Comparison of ENCODE assay signal across 29 cellular contexts in the genomic region with DNA sequence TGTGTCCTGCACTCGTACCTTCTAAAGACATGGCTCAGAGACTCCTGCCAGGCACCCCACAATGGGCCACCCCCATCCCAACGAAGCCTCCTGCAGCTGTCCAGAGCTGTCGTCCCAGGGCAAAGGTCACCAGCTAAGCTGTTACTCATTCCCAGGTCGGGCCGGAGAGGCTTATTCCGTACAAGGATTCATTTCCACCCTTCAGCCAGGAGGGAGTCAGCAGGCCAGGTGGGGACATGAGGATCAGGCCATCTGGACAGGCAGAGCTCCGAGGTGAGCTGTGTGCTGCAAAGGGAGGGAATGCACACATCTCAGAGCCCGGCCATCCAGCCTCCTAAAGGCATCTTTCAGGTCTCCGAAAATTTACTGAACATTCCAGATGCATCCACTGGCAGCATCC.
A peak's percentile ranks its signal among the peaks of the same experiment; 100 is the strongest.
DNase-seq lines count a peak whose midpoint lies in the region; ATAC-seq and TF ChIP-seq lines count a peak whose summit lies in the region.
"Had no signal": no experiment of that assay in that cellular context is flagged by ENCODE, and none has a peak within 500 bp of the region (broad histone marks: within the 10 kb centered on the region; RNA-seq: fewer than 3 reads in every experiment).

No MANE protein-coding gene starts in this region.

- H3K4me3 Mint-ChIP-seq in glutamatergic neuron (ENCODE audit: unreplicated experiment) (peak overlapping the region; percentile 17), nephron (no peak overlapping the region)
- H3K4me3 Mint-ChIP-seq: activated naive CD8-positive, alpha-beta T cell treated with anti-CD3 and anti-CD28 coated beads, Interleukin-2, amount 50 U/mL, for 24 hours; CD8-positive, alpha-beta memory T cell; IgD-negative memory B cell; T-helper 1 cell treated with Interleukin-12 subunit alpha and Interleukin-12 subunit beta and Interleukin-4 antibody, amounts not matched to agents 30 μg/mL and 1 μg/mL, for 36 hours had no signal

- H3K9me3 Mint-ChIP-seq in glutamatergic neuron (ENCODE audit: unreplicated experiment): peaks cover 4% of the 10 kb centered on the region
- H3K9me3 Mint-ChIP-seq in nephron: peaks cover 8% of the 10 kb centered on the region
- H3K9me3 Mint-ChIP-seq: activated naive CD8-positive, alpha-beta T cell treated with anti-CD3 and anti-CD28 coated beads, Interleukin-2, amount 50 U/mL, for 24 hours; T-helper 1 cell treated with Interleukin-12 subunit alpha and Interleukin-12 subunit beta and Interleukin-4 antibody, amounts not matched to agents 30 μg/mL and 1 μg/mL, for 36 hours had no signal

- H3K4me1 Mint-ChIP-seq in glutamatergic neuron (ENCODE audit: low read depth, unreplicated experiment) (peaks cover 31% of the 10 kb centered on the region), nephron (peaks cover 54% of the 10 kb centered on the region)
- H3K4me1 Mint-ChIP-seq: activated naive CD8-positive, alpha-beta T cell treated with anti-CD3 and anti-CD28 coated beads, Interleukin-2, amount 50 U/mL, for 24 hours; CD8-positive, alpha-beta memory T cell; IgD-negative memory B cell had no signal

- peaks cover 8% of the 10 kb centered on the region for H3K36me3 Mint-ChIP-seq in glutamatergic neuron (ENCODE audit: unreplicated experiment)
- no peaks in the 10 kb centered on the region for H3K36me3 Mint-ChIP-seq in nephron (ENCODE audit: low read depth)
- H3K36me3 Mint-ChIP-seq: CD8-positive, alpha-beta memory T cell; IgD-negative memory B cell had no signal

- no peak for TF ChIP-seq POLR2A in GM18505 (IDR thresholded peaks at IDR 0.05; ENCODE audit: borderline replicate concordance, extremely low read depth, insufficient read depth, insufficient read length)

- H3K27ac Mint-ChIP-seq in glutamatergic neuron (ENCODE audit: unreplicated experiment): peak overlapping the region; percentile 43
- peak overlapping the region in 2 of 3 experiments; percentile 17 to 45 for H3K27ac Mint-ChIP-seq in nephron
- H3K27ac Mint-ChIP-seq: activated naive CD8-positive, alpha-beta T cell treated with anti-CD3 and anti-CD28 coated beads, Interleukin-2, amount 50 U/mL, for 24 hours; T-helper 1 cell treated with Interleukin-12 subunit alpha and Interleukin-12 subunit beta and Interleukin-4 antibody, amounts not matched to agents 30 μg/mL and 1 μg/mL, for 36 hours had no signal

- DNase-seq in DMS 273 treated with DMSO at 0.1 percent for 48 hours (lab: John Stamatoyannopoulos, UW) (peak; percentile 7), NCI-H82 (lab: John Stamatoyannopoulos, UW) (peak; percentile 90), glutamatergic neuron (peak; percentile 44), SHP77 treated with DMSO at 0.1 percent for 48 hours (lab: John Stamatoyannopoulos, UW) (no peak), DMS153 treated with DMSO at 0.1 percent for 48 hours (lab: John Stamatoyannopoulos, UW; ENCODE audit: unreplicated experiment) (no peak), activated gamma-delta T cell (lab: John Stamatoyannopoulos, UW) (no peak)
- DNase-seq: ACHN; activated CD4-positive, CD25-positive, alpha-beta regulatory T cell; activated naive CD4-positive, alpha-beta T cell; activated naive CD8-positive, alpha-beta T cell treated with anti-CD3 and anti-CD28 coated beads, Interleukin-2, amount 50 U/mL, for 24 hours; activated T-cell treated with anti-CD3 and anti-CD28 coated beads, Interleukin-2, amount 50 U/mL, for 48 hours; BE2C; CD8-positive, alpha-beta memory T cell; DMS153; foreskin fibroblast; heart left ventricle; mammary epithelial cell; NCI-H146; NCI-H2107; NCI-H446 treated with DMSO at 0.1 percent for 48 hours; OCI-M1; SK-N-SH; stimulated activated CD4-positive, alpha-beta T cell treated with anti-CD3 and anti-CD28 coated beads, Interleukin-4, amount 100 ng/mL, for 1 hour; tibial artery had no signal

- TF ChIP-seq CTCF in glutamatergic neuron (IDR thresholded peaks at IDR 0.05; ENCODE audit: partially characterized antibody, unreplicated experiment) (no peak), nephron (IDR thresholded peaks at IDR 0.05; ENCODE audit: unreplicated experiment in 3 of 3) (no peak)

- ATAC-seq in GM18505 (IDR thresholded peaks at IDR 0.05; ENCODE audit: unreplicated experiment): no peak
- ATAC-seq: activated naive CD8-positive, alpha-beta T cell treated with anti-CD3 and anti-CD28 coated beads, Interleukin-2, amount 50 U/mL, for 24 hours; heart left ventricle; right lobe of liver had no signal

- H3K27me3 Mint-ChIP-seq in glutamatergic neuron (ENCODE audit: unreplicated experiment): peaks cover 10% of the 10 kb centered on the region
- peaks cover 11% of the 10 kb centered on the region for H3K27me3 Mint-ChIP-seq in nephron (ENCODE audit: low read depth)

Comparison
In these comparisons a context has a peak if more than half of its experiments do, and no peak if none do; other contexts are left out.
1. DNase-seq: peak in DMS 273 treated with DMSO at 0.1 percent for 48 hours (single experiment), NCI-H82 (single experiment) and glutamatergic neuron (single experiment); none in SHP77 treated with DMSO at 0.1 percent for 48 hours (single experiment), DMS153 treated with DMSO at 0.1 percent for 48 hours (single experiment) and activated gamma-delta T cell (single experiment).